2 cellular contexts compared by ENCODE assay signal in genomic region chr19:39878398-39878797, GRCh38.
TF ChIP-seq lines count a peak whose summit lies in the region.

No MANE protein-coding gene starts in this region.

TF ChIP-seq in HepG2, 621 proteins besides CTCF, POLR2A, EP300 and RAD21 (continues in another document):
- TF ChIP-seq ZNF589 (CRISPR knock-in tag; conservative IDR thresholded peaks at IDR 0.05) = no peak
- TF ChIP-seq MYC (CRISPR knock-in tag; IDR thresholded peaks at IDR 0.05; ENCODE audit: borderline replicate concordance) = no peak
- no peak for TF ChIP-seq ZNF776 (CRISPR knock-in tag; IDR thresholded peaks at IDR 0.05)
- no peak for TF ChIP-seq ZNF703 (CRISPR knock-in tag; IDR thresholded peaks at IDR 0.05; ENCODE audit: borderline replicate concordance)
- TF ChIP-seq EZH2 (conservative IDR thresholded peaks at IDR 0.05; ENCODE audit: low read depth, low read length) = no peak
- TF ChIP-seq LCORL (IDR thresholded peaks at IDR 0.05) = peak; percentile 44; the same call in 1 of the 2 replicates
- TF ChIP-seq LCORL (CRISPR knock-in tag; IDR thresholded peaks at IDR 0.05) = no peak
- peak; percentile 98; the same call in 1 of the 2 replicates for TF ChIP-seq PLRG1 (conservative IDR thresholded peaks at IDR 0.05)
- no peak for TF ChIP-seq ZSCAN5A (CRISPR knock-in tag; IDR thresholded peaks at IDR 0.05; ENCODE audit: borderline replicate concordance)
- TF ChIP-seq GRHL1 (CRISPR knock-in tag; conservative IDR thresholded peaks at IDR 0.05) = no peak
- no peak for TF ChIP-seq ZFP36 (IDR thresholded peaks at IDR 0.05; ENCODE audit: borderline replicate concordance, low read depth, low read length, partially characterized antibody)
- TF ChIP-seq THAP11 (CRISPR knock-in tag; IDR thresholded peaks at IDR 0.05) = no peak
- no peak for TF ChIP-seq ZNF850 (CRISPR knock-in tag; conservative IDR thresholded peaks at IDR 0.05)
- no peak for TF ChIP-seq MIER3 (CRISPR knock-in tag; IDR thresholded peaks at IDR 0.05; ENCODE audit: borderline replicate concordance)
- no peak for TF ChIP-seq ZNF569 (CRISPR knock-in tag; IDR thresholded peaks at IDR 0.05; ENCODE audit: borderline replicate concordance)
- no peak for TF ChIP-seq BRF2 (CRISPR knock-in tag; IDR thresholded peaks at IDR 0.05)
- no peak for TF ChIP-seq SKI (IDR thresholded peaks at IDR 0.05; ENCODE audit: partially characterized antibody)
- TF ChIP-seq CHD4 (IDR thresholded peaks at IDR 0.05; ENCODE audit: borderline replicate concordance, low read length) = no peak
- TF ChIP-seq SSRP1 (CRISPR knock-in tag; IDR thresholded peaks at IDR 0.05) = no peak
- TF ChIP-seq ZNF205 (CRISPR knock-in tag; IDR thresholded peaks at IDR 0.05) = no peak
- no peak for TF ChIP-seq CBX2 (IDR thresholded peaks at IDR 0.05; ENCODE audit: low read depth, low read length)
- TF ChIP-seq CBX2 (CRISPR knock-in tag; IDR thresholded peaks at IDR 0.05; ENCODE audit: low read depth) = no peak
- TF ChIP-seq ZNF317 (CRISPR knock-in tag; IDR thresholded peaks at IDR 0.05) = no peak
- TF ChIP-seq ZNF841 (CRISPR knock-in tag; IDR thresholded peaks at IDR 0.05; ENCODE audit: borderline replicate concordance) = no peak
- no peak for TF ChIP-seq USF2 (IDR thresholded peaks at IDR 0.05; ENCODE audit: low read depth, low read length)
- no peak for TF ChIP-seq USF2 (CRISPR knock-in tag; IDR thresholded peaks at IDR 0.05; ENCODE audit: borderline replicate concordance)
- no peak for TF ChIP-seq NFE2L1 (CRISPR knock-in tag; IDR thresholded peaks at IDR 0.05; ENCODE audit: borderline replicate concordance)
- 0 out of 2 replicates have a peak, but pooled peaks have one; percentile 70 for TF ChIP-seq TRIM22 (IDR thresholded peaks at IDR 0.05)
- TF ChIP-seq ZNF180 (CRISPR knock-in tag; IDR thresholded peaks at IDR 0.05; ENCODE audit: borderline replicate concordance, low read depth) = no peak
- no peak for TF ChIP-seq GTF2F1 (IDR thresholded peaks at IDR 0.05; ENCODE audit: low read length)

TF ChIP-seq in HEK293, 187 proteins besides CTCF, POLR2A, EP300 and RAD21:
- TF ChIP-seq ZNF148 (tag by site-specific recombination; IDR thresholded peaks at IDR 0.05; ENCODE audit: borderline replicate concordance) (peak; percentile 60; the same call in 1 of the 2 replicates), ZNF645 (tag by site-specific recombination; IDR thresholded peaks at IDR 0.05) (peak; percentile 76; the same call in 1 of the 2 replicates), ZNF155 (tag by site-specific recombination; IDR thresholded peaks at IDR 0.05) (no peak), ZNF747 (tag by site-specific recombination; IDR thresholded peaks at IDR 0.05) (peak; percentile 90; the same call in 1 of the 2 replicates), ZNF544 (tag by site-specific recombination; IDR thresholded peaks at IDR 0.05) (peak; percentile 74), ZBTB17 (tag by site-specific recombination; IDR thresholded peaks at IDR 0.05) (peak; percentile 96), ZSCAN4 (tag by site-specific recombination; IDR thresholded peaks at IDR 0.05) (no peak; the same call in 1 of the 2 replicates), GLI2 (tag by site-specific recombination; IDR thresholded peaks at IDR 0.05; ENCODE audit: borderline replicate concordance, low read depth) (no peak), ZBTB26 (tag by site-specific recombination; optimal IDR thresholded peaks at IDR 0.05) (peak; percentile 21), ZNF548 (tag by site-specific recombination; IDR thresholded peaks at IDR 0.05) (peak; percentile 13; the same call in 1 of the 2 replicates), ZBTB8A (tag by site-specific recombination; IDR thresholded peaks at IDR 0.05) (no peak), MZF1 (tag by site-specific recombination; IDR thresholded peaks at IDR 0.05; ENCODE audit: borderline replicate concordance) (no peak), ZNF571 (tag by site-specific recombination; IDR thresholded peaks at IDR 0.05) (0 out of 2 replicates have a peak, but pooled peaks have one; percentile 50), ZNF473 (tag by site-specific recombination; IDR thresholded peaks at IDR 0.05) (0 out of 2 replicates have a peak, but pooled peaks have one; percentile 77), ZNF488 (tag by site-specific recombination; IDR thresholded peaks at IDR 0.05) (peak; percentile 62), ZNF777 (tag by site-specific recombination; IDR thresholded peaks at IDR 0.05; ENCODE audit: borderline replicate concordance) (peak; percentile 88), ZNF2 (tag by site-specific recombination; IDR thresholded peaks at IDR 0.05) (no peak), ZBTB10 (tag by site-specific recombination; IDR thresholded peaks at IDR 0.05) (peak; percentile 39; the same call in 1 of the 2 replicates), ELK4 (IDR thresholded peaks at IDR 0.05; ENCODE audit: borderline replicate concordance, low read depth, low read length) (no peak), BCL6B (tag by site-specific recombination; IDR thresholded peaks at IDR 0.05) (peak; percentile 59; the same call in 1 of the 2 replicates), ZNF366 (tag by site-specific recombination; conservative IDR thresholded peaks at IDR 0.05) (peak; percentile 99), ZNF175 (tag by site-specific recombination; IDR thresholded peaks at IDR 0.05) (no peak), MEIS1 (CRISPR knock-in tag; IDR thresholded peaks at IDR 0.05; ENCODE audit: borderline replicate concordance) (no peak), ZNF214 (tag by site-specific recombination; IDR thresholded peaks at IDR 0.05; ENCODE audit: borderline replicate concordance) (no peak), ZNF311 (tag by site-specific recombination; IDR thresholded peaks at IDR 0.05; ENCODE audit: borderline replicate concordance) (peak; percentile 99), SALL2 (tag by site-specific recombination; IDR thresholded peaks at IDR 0.05; ENCODE audit: borderline replicate concordance) (peak; percentile 84), ZNF585B (tag by site-specific recombination; IDR thresholded peaks at IDR 0.05) (no peak), YY2 (tag by site-specific recombination; IDR thresholded peaks at IDR 0.05) (peak; percentile 49; the same call in 1 of the 2 replicates), ZNF791 (tag by site-specific recombination; IDR thresholded peaks at IDR 0.05) (0 out of 2 replicates have a peak, but pooled peaks have one; percentile 5), ZNF157 (tag by site-specific recombination; IDR thresholded peaks at IDR 0.05) (peak; percentile 33; the same call in 1 of the 2 replicates), ZNF521 (tag by site-specific recombination; IDR thresholded peaks at IDR 0.05) (peak; percentile 85; the same call in 1 of the 2 replicates)
